ENCODE assay signal across 1 cellular context in the genomic region with DNA sequence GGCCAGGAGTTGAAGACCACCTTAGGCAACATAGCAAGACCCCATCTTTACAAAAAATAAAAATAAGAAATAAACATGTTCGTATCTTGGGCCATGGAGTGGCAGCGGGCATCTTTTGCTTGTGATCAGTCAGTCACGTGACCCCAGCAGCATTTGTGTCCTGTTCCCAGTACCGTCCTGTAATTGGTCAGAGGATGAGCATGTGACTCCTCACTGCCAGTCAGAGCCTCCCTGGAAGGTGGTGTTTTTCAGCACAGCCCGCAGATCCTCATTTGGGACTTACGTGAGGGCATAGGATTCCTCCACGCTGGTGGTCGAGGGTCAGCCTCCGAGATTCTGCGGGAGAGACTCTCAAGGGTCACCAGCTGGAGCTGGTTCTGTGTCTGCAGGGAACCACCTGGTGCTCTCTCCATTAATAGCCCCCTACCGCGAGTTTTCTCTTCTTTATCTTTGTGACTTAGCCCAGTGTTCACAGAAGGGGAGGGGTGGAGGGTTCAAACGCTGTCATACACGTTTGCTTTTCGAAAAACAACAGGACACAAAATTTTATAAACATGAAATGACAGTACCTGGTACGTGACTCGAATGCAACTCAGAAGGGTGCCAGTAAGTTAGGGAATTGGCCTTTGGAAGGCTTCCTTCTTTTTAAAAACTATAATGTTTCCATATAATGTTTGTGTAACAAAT.
TF ChIP-seq lines count a peak whose summit lies in the region.

No MANE protein-coding gene starts in this region.

TF ChIP-seq in SK-N-SH treated with all-trans-retinoic acid at 6 μM for 48 hours, 23 proteins besides CTCF, POLR2A, EP300 and RAD21 (continued from another document):
- TF ChIP-seq, protein P1, sequence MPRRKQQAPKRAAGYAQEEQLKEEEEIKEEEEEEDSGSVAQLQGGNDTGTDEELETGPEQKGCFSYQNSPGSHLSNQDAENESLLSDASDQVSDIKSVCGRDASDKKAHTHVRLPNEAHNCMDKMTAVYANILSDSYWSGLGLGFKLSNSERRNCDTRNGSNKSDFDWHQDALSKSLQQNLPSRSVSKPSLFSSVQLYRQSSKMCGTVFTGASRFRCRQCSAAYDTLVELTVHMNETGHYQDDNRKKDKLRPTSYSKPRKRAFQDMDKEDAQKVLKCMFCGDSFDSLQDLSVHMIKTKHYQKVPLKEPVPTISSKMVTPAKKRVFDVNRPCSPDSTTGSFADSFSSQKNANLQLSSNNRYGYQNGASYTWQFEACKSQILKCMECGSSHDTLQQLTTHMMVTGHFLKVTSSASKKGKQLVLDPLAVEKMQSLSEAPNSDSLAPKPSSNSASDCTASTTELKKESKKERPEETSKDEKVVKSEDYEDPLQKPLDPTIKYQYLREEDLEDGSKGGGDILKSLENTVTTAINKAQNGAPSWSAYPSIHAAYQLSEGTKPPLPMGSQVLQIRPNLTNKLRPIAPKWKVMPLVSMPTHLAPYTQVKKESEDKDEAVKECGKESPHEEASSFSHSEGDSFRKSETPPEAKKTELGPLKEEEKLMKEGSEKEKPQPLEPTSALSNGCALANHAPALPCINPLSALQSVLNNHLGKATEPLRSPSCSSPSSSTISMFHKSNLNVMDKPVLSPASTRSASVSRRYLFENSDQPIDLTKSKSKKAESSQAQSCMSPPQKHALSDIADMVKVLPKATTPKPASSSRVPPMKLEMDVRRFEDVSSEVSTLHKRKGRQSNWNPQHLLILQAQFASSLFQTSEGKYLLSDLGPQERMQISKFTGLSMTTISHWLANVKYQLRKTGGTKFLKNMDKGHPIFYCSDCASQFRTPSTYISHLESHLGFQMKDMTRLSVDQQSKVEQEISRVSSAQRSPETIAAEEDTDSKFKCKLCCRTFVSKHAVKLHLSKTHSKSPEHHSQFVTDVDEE (CRISPR knock-in tag; IDR thresholded peaks at IDR 0.05): peak; percentile 52; the same call in 1 of the 2 replicates
- TF ChIP-seq, protein P2, sequence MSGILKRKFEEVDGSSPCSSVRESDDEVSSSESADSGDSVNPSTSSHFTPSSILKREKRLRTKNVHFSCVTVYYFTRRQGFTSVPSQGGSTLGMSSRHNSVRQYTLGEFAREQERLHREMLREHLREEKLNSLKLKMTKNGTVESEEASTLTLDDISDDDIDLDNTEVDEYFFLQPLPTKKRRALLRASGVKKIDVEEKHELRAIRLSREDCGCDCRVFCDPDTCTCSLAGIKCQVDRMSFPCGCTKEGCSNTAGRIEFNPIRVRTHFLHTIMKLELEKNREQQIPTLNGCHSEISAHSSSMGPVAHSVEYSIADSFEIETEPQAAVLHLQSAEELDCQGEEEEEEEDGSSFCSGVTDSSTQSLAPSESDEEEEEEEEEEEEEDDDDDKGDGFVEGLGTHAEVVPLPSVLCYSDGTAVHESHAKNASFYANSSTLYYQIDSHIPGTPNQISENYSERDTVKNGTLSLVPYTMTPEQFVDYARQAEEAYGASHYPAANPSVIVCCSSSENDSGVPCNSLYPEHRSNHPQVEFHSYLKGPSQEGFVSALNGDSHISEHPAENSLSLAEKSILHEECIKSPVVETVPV (CRISPR knock-in tag; IDR thresholded peaks at IDR 0.05): 0 out of 2 replicates have a peak, but pooled peaks have one; percentile 12
- TF ChIP-seq ZFP3 (CRISPR knock-in tag; IDR thresholded peaks at IDR 0.05) (peak; percentile 84), SNAI2 (CRISPR knock-in tag; IDR thresholded peaks at IDR 0.05) (peak; percentile 91), ZNF8 (CRISPR knock-in tag; IDR thresholded peaks at IDR 0.05) (no peak), CSDC2 (CRISPR knock-in tag; IDR thresholded peaks at IDR 0.05) (peak; percentile 67; the same call in 1 of the 2 replicates)
